Comparison of ENCODE assay signal across 8 cellular contexts in genomic region chr14:59483819-59484610, GRCh38. TPM values are rescaled to one million over a fixed set of nuclear protein-coding genes. Genes with fewer than 3 reads are reported as not detected.
A peak's percentile ranks its signal among the peaks of the same experiment; 100 is the strongest.
DNase-seq lines count a peak whose midpoint lies in the region; ATAC-seq and TF ChIP-seq lines count a peak whose summit lies in the region.

JKAMP (plus strand) TSS chr14:59484517; CDS start chr14:59484590, 73 bp downstream.
L3HYPDH (minus strand) TSS chr14:59484408; CDS start chr14:59484316, 92 bp downstream.

- H3K27ac Mint-ChIP-seq in activated T-cell treated with anti-CD3 and anti-CD28 coated beads, Interleukin-2, amount 50 U/mL, for 24 hours = peak within 1 kb of the TSS; percentile 92

- H3K9ac ChIP-seq in muscle layer of colon (ENCODE audit: low read length) = peak within 1 kb of the TSS; percentile 76

- H3K4me1 Mint-ChIP-seq in activated T-cell treated with anti-CD3 and anti-CD28 coated beads, Interleukin-2, amount 50 U/mL, for 24 hours (ENCODE audit: low read depth) = peaks cover 60% of the 10 kb centered on the region

- DNase-seq in DMS79 treated with DMSO at 0.1 percent for 48 hours (lab: John Stamatoyannopoulos, UW) (peak; percentile 98), KG1 (lab: John Stamatoyannopoulos, UW) (peak; percentile 98), erythroblast (lab: John Stamatoyannopoulos, UW) (peak; percentile 96 to 97)
- DNase-seq in activated T-cell treated with anti-CD3 and anti-CD28 coated beads, Interleukin-2, amount 50 U/mL, for 24 hours = peak; percentile 98
- DNase-seq in stimulated activated CD8-positive, alpha-beta memory T cell treated with anti-CD3 and anti-CD28 coated beads, Interleukin-7, amount 100 ng/mL, for 24 hours (ENCODE audit: low read depth) = peak; percentile 98

- peaks cover 51% of the 10 kb centered on the region for H3K36me3 Mint-ChIP-seq in activated T-cell treated with anti-CD3 and anti-CD28 coated beads, Interleukin-2, amount 50 U/mL, for 24 hours (ENCODE audit: low read depth)

- H3K4me1 ChIP-seq in muscle layer of colon (ENCODE audit: insufficient read depth, low read length) = peaks cover 44% of the 10 kb centered on the region

- H3K36me3 ChIP-seq in muscle layer of colon (ENCODE audit: insufficient read depth, low read length) = peaks cover 5% of the 10 kb centered on the region

- H3K27me3 ChIP-seq in muscle layer of colon (ENCODE audit: control insufficient read depth in 1 of 2, insufficient read depth in 2 of 2, low read length in 2 of 2) = no peaks in the 10 kb centered on the region

- peak within 1 kb of the TSS; percentile 85 to 96 for H3K4me3 ChIP-seq in muscle layer of colon (ENCODE audit: low read depth in 1 of 2, low read length in 2 of 2)

- no peaks in the 10 kb centered on the region for H3K27me3 Mint-ChIP-seq in activated T-cell treated with anti-CD3 and anti-CD28 coated beads, Interleukin-2, amount 50 U/mL, for 24 hours

- H3K9me3 ChIP-seq in muscle layer of colon (ENCODE audit: low read length) = no peaks in the 10 kb centered on the region

- peak within 1 kb of the TSS; percentile 85 for H3K27ac ChIP-seq in muscle layer of colon (ENCODE audit: low read depth, low read length)

- peak within 1 kb of the TSS; percentile 91 for H3K4me3 Mint-ChIP-seq in activated T-cell treated with anti-CD3 and anti-CD28 coated beads, Interleukin-2, amount 50 U/mL, for 24 hours

- peak; percentile 82 for TF ChIP-seq POLR2A in erythroblast (IDR thresholded peaks at IDR 0.05; ENCODE audit: low read length)

- ATAC-seq in GM21723 (IDR thresholded peaks at IDR 0.05; ENCODE audit: unreplicated experiment) = peak; percentile 91

- no peaks in the 10 kb centered on the region for H3K9me3 Mint-ChIP-seq in activated T-cell treated with anti-CD3 and anti-CD28 coated beads, Interleukin-2, amount 50 U/mL, for 24 hours

TF ChIP-seq in PFSK-1, 5 proteins besides CTCF, POLR2A, EP300 and RAD21:
- no peak for TF ChIP-seq SIN3A (IDR thresholded peaks at IDR 0.05; ENCODE audit: borderline replicate concordance, insufficient read depth, low read length)
- no peak for TF ChIP-seq TAF1 (IDR thresholded peaks at IDR 0.05; ENCODE audit: borderline replicate concordance, insufficient read depth, low read length)
- TF ChIP-seq FOXP2 (optimal IDR thresholded peaks at IDR 0.05; ENCODE audit: borderline replicate concordance, extremely low read depth, extremely low read length, insufficient read depth) = peak; percentile 57
- TF ChIP-seq, protein P1, sequence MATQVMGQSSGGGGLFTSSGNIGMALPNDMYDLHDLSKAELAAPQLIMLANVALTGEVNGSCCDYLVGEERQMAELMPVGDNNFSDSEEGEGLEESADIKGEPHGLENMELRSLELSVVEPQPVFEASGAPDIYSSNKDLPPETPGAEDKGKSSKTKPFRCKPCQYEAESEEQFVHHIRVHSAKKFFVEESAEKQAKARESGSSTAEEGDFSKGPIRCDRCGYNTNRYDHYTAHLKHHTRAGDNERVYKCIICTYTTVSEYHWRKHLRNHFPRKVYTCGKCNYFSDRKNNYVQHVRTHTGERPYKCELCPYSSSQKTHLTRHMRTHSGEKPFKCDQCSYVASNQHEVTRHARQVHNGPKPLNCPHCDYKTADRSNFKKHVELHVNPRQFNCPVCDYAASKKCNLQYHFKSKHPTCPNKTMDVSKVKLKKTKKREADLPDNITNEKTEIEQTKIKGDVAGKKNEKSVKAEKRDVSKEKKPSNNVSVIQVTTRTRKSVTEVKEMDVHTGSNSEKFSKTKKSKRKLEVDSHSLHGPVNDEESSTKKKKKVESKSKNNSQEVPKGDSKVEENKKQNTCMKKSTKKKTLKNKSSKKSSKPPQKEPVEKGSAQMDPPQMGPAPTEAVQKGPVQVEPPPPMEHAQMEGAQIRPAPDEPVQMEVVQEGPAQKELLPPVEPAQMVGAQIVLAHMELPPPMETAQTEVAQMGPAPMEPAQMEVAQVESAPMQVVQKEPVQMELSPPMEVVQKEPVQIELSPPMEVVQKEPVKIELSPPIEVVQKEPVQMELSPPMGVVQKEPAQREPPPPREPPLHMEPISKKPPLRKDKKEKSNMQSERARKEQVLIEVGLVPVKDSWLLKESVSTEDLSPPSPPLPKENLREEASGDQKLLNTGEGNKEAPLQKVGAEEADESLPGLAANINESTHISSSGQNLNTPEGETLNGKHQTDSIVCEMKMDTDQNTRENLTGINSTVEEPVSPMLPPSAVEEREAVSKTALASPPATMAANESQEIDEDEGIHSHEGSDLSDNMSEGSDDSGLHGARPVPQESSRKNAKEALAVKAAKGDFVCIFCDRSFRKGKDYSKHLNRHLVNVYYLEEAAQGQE (IDR thresholded peaks at IDR 0.05; ENCODE audit: insufficient read depth in 1 of 2, low read depth in 2 of 2, low read length in 2 of 2) = peak in 1 of 2 experiments; percentile 52; a peak in 1 of 4 replicates
- TF ChIP-seq POLR2AphosphoS5 (IDR thresholded peaks at IDR 0.05; ENCODE audit: low read depth, low read length) = peak; percentile 83

RNA-seq across cellular contexts. Expression of gene JKAMP, which starts in this region (rescaled TPM):
- polyA plus RNA-seq in PFSK-1 (2012; ENCODE audit: insufficient read length, low read depth) = 10.2 TPM

RNA-seq across cellular contexts. Expression of gene L3HYPDH, which starts in this region (rescaled TPM):
- polyA plus RNA-seq in PFSK-1 (2012; ENCODE audit: insufficient read length, low read depth) = 16.5 TPM

Comparison
In these comparisons a context has a peak if more than half of its experiments do, and no peak if none do; other contexts are left out.
1. Peak in every context shown above with its lines: DNase-seq, ATAC-seq, H3K4me3 ChIP-seq and H3K27ac ChIP-seq.